Comparison of ENCODE assay signal across 10 cellular contexts in genomic region chr20:25039697-25040437, GRCh38. TPM values are rescaled to one million over a fixed set of nuclear protein-coding genes. Genes with fewer than 3 reads are reported as not detected.
DNase-seq lines count a peak whose midpoint lies in the region; TF ChIP-seq lines count a peak whose summit lies in the region.
"Had no signal": no experiment of that assay in that cellular context is flagged by ENCODE, and none has a peak within 500 bp of the region (broad histone marks: within the 10 kb centered on the region; RNA-seq: fewer than 3 reads in every experiment).

No MANE protein-coding gene starts in this region.

- DNase-seq in CD14-positive monocyte (ENCODE audit: low spot score) (peak; percentile 16), SJCRH30 (peak; percentile 94 to 96), glomerular visceral epithelial cell (ENCODE audit: extremely low spot score) (peak; percentile 25), ovary (peak; percentile 79 to 90 (median 85)), A673 (ENCODE audit: low spot score) (no peak), NCI-H2081 treated with DMSO at 0.1 percent for 48 hours (lab: John Stamatoyannopoulos, UW) (no peak)
- no peak for DNase-seq in activated effector memory CD4-positive, alpha-beta T cell treated with anti-CD3 and anti-CD28 coated beads, Interleukin-2, amount 50 U/mL, for 16 hours
- DNase-seq in activated naive CD4-positive, alpha-beta T cell (lab: John Stamatoyannopoulos, UW): no peak
- DNase-seq: stimulated activated CD4-positive, alpha-beta T cell treated with anti-CD3 and anti-CD28 coated beads, Interleukin-4, amount 100 ng/mL, for 1 hour had no signal

- TF ChIP-seq EP300 in ovary (IDR thresholded peaks at IDR 0.05): no peak

- peaks cover 3 to 12% of the 10 kb centered on the region in 2 donors for H3K36me3 Mint-ChIP-seq in CD14-positive monocyte
- H3K36me3 Mint-ChIP-seq: IgD-negative memory B cell had no signal

- H3K27me3 ChIP-seq in SJCRH30: peaks cover 2% of the 10 kb centered on the region; the same call in 1 of the 2 replicates
- no peaks in the 10 kb centered on the region for H3K27me3 ChIP-seq in ovary
- no peaks in the 10 kb centered on the region for H3K27me3 ChIP-seq in A673 (replicated peaks; ENCODE audit: insufficient read depth, low read depth, low read length, poor library complexity)

- H3K36me3 ChIP-seq in SJCRH30: no peaks in the 10 kb centered on the region
- no peaks in the 10 kb centered on the region for H3K36me3 ChIP-seq in ovary
- no peaks in the 10 kb centered on the region for H3K36me3 ChIP-seq in A673 (ENCODE audit: insufficient read depth, low read length, poor library complexity, severe bottlenecking)

- H3K4me3 ChIP-seq in SJCRH30: no peak overlapping the region
- H3K4me3 ChIP-seq in ovary: no peak overlapping the region
- H3K4me3 ChIP-seq in A673 (ENCODE audit: low read depth, low read length, poor library complexity, severe bottlenecking): no peak overlapping the region

- no peak for TF ChIP-seq POLR2A in ovary (IDR thresholded peaks at IDR 0.05)

- BruUV-seq in A673 (replicated peaks; lab: Mats Ljungman, UMichigan): no TSS peak

- H3K27me3 Mint-ChIP-seq in CD14-positive monocyte (ENCODE audit: low read depth in 3 of 3): no peaks in the 10 kb centered on the region
- H3K27me3 Mint-ChIP-seq: IgD-negative memory B cell had no signal

- no peak overlapping the region for H3K4me3 Mint-ChIP-seq in CD14-positive monocyte

- no peaks in the 10 kb centered on the region for H3K9me3 ChIP-seq in SJCRH30 (replicated peaks)
- no peaks in the 10 kb centered on the region for H3K9me3 ChIP-seq in ovary
- H3K9me3 ChIP-seq in A673 (ENCODE audit: low read depth, low read length, poor library complexity, severe bottlenecking): no peaks in the 10 kb centered on the region

- peak overlapping the region in 2 of 7 donors; percentile 37 to 54 for H3K27ac Mint-ChIP-seq in CD14-positive monocyte

- intact Hi-C loops in CD14-positive monocyte (cut with micrococcal nuclease) (no loop called here), ovary (cut with DNase I) (no loop called here), A673 (cut with micrococcal nuclease; ENCODE audit: unreplicated experiment) (no loop called here)

- peaks cover 51% of the 10 kb centered on the region for H3K4me1 ChIP-seq in SJCRH30
- H3K4me1 ChIP-seq in ovary (ENCODE audit: insufficient read depth): peaks cover 30% of the 10 kb centered on the region
- peaks cover 32% of the 10 kb centered on the region for H3K4me1 ChIP-seq in A673 (ENCODE audit: insufficient read depth, low read length, poor library complexity, severe bottlenecking)

- TF ChIP-seq CTCF in CD14-positive monocyte (IDR thresholded peaks at IDR 0.05) (no peak), ovary (IDR thresholded peaks at IDR 0.05) (no peak), A673 (conservative IDR thresholded peaks at IDR 0.05; ENCODE audit: low read depth, low read length) (no peak)

- no peaks in the 10 kb centered on the region for H3K9me3 Mint-ChIP-seq in CD14-positive monocyte
- H3K9me3 Mint-ChIP-seq: IgD-negative memory B cell had no signal

- 5 to 6% (median 6%) methylated on average over 9 of the region's 9 CpGs for WGBS in ovary, 3 donors

- peaks cover 41% of the 10 kb centered on the region for H3K4me1 Mint-ChIP-seq in CD14-positive monocyte

- H3K27ac ChIP-seq in SJCRH30 (peak overlapping the region; percentile 18; the same call in 1 of the 2 replicates), ovary (peak overlapping the region in 1 of 2 donors; percentile 47), A673 (ENCODE audit: low read depth, low read length, poor library complexity, severe bottlenecking) (no peak overlapping the region)

- CTCF ChIA-PET in A673 (lab: Charles Lee): no interaction called here

- POLR2A ChIA-PET in A673 (lab: Charles Lee; ENCODE audit: low non-redundant PET): no interaction called here

RNA-seq across cellular contexts. Expression of gene ACSS1, which starts 18.1 kb away (rescaled TPM):
- 10 to 100 TPM; 27.6 to 32.0 TPM for polyA plus RNA-seq in CD14-positive monocyte
- total RNA-seq in SJCRH30 (2014; rRNA removed; shearing (Covaris generic)): 11.5 and 13.0 TPM in 2 replicates
- total RNA-seq in ovary: 10 to 100 TPM; 14.9 to 37.0 (median 29.0) TPM
- 10 to 100 TPM; 13.1 to 31.9 TPM for polyA plus RNA-seq in ovary
- total RNA-seq in A673 (2021): 3.9 and 4.9 TPM in 2 replicates

RNA-seq across cellular contexts. Expression of gene VSX1, which starts 42.1 kb away (rescaled TPM):
- polyA plus RNA-seq in CD14-positive monocyte (not detected), ovary (under 1 TPM; 0.11 to 0.75 TPM)
- 0.06 and 0.10 TPM in 2 replicates for total RNA-seq in SJCRH30 (2014; rRNA removed; shearing (Covaris generic))
- total RNA-seq in ovary (1 to 10 TPM in 2 of 7 donors, under 1 TPM in 3, not detected in 2; 0.13 to 1.4 (median 0.96) TPM), A673 (2021) (not detected in 2 replicates)
- polyA plus RNA-seq: IgD-negative memory B cell had no signal

RNA-seq across cellular contexts. Expression of gene APMAP, which starts 47.3 kb away (rescaled TPM):
- 10 to 100 TPM; 73.2 to 74.0 TPM for polyA plus RNA-seq in CD14-positive monocyte
- 103 and 107 TPM in 2 replicates for total RNA-seq in SJCRH30 (2014; rRNA removed; shearing (Covaris generic))
- total RNA-seq in ovary: 10 to 100 TPM; 23.5 to 59.0 (median 45.3) TPM
- 100 to 1,000 TPM in 1 of 2 donors, 10 to 100 TPM in 1; 46.0 to 103 TPM for polyA plus RNA-seq in ovary
- total RNA-seq in A673 (2021): 67.9 and 70.3 TPM in 2 replicates

Comparison
In these comparisons a context has a peak if more than half of its experiments do, and no peak if none do; other contexts are left out.
1. DNase-seq: peak in CD14-positive monocyte (single experiment), SJCRH30 (2 of 2), glomerular visceral epithelial cell (single experiment) and ovary (5 of 5); none in A673 (single experiment), NCI-H2081 treated with DMSO at 0.1 percent for 48 hours (single experiment), activated effector memory CD4-positive, alpha-beta T cell treated with anti-CD3 and anti-CD28 coated beads, Interleukin-2, amount 50 U/mL, for 16 hours (single experiment) and activated naive CD4-positive, alpha-beta T cell (0 of 4).